ENCODE assay signal across 16 cellular contexts in the genomic region with DNA sequence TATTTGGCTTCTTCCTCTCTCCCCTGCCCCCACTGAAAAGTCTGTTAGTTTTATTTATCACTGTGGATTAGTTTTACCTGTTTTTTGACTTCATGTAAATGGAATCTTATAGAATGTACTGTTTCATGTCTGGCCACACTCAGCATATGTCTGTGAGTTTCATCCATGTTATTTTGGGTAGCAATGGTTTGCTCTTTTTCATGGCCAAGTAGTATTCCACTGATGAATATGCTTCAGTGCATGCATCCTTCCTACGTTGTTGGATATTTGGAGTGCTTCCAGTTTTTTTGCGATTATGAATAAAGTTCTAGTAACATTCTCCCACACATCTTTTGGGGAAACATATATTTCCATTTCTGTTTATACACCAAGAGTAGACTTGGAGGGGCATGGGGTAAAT. TPM values are rescaled to one million over a fixed set of nuclear protein-coding genes. Genes with fewer than 3 reads are reported as not detected.
A peak's percentile ranks its signal among the peaks of the same experiment; 100 is the strongest.
DNase-seq lines count a peak whose midpoint lies in the region; ATAC-seq, FAIRE-seq and TF ChIP-seq lines count a peak whose summit lies in the region.
"Had no signal": no experiment of that assay in that cellular context is flagged by ENCODE, and none has a peak within 500 bp of the region (broad histone marks: within the 10 kb centered on the region; RNA-seq: fewer than 3 reads in every experiment).

No MANE protein-coding gene starts in this region.

- H3K4me3 Mint-ChIP-seq in Caco-2 (ENCODE audit: unreplicated experiment) (no peak overlapping the region), astrocyte (ENCODE audit: unreplicated experiment) (peak overlapping the region; percentile 64)
- no peak overlapping the region for H3K4me3 Mint-ChIP-seq in activated T-cell treated with anti-CD3 and anti-CD28 coated beads, Interleukin-2, amount 50 U/mL, for 24 hours
- H3K4me3 Mint-ChIP-seq: CD4-positive, alpha-beta T cell had no signal

- H3K4me2 ChIP-seq in astrocyte (ENCODE audit: low read length), result no peak overlapping the region

- in situ Hi-C loops in Panc1 (cut with HindIII; ENCODE audit: low pct_unique_long_range_greater_than_20kb, low sequenced_read_pairs), result no loop called here

- DNase-seq in Caco-2 (no peak), Panc1 (ENCODE audit: low read depth, low spot score) (no peak), astrocyte (ENCODE audit: low read depth) (no peak), DMS 273 treated with DMSO at 0.1 percent for 48 hours (lab: John Stamatoyannopoulos, UW) (no peak)
- no peak for DNase-seq in activated T-cell treated with anti-CD3 and anti-CD28 coated beads, Interleukin-2, amount 50 U/mL, for 24 hours
- DNase-seq: ACHN; CD4-positive, alpha-beta T cell; DND-41; EL; IMR-90; KBM-7 had no signal

- no peaks in the 10 kb centered on the region for H3K27me3 ChIP-seq in Caco-2 (replicated peaks; ENCODE audit: control insufficient read depth, insufficient read depth, low read length)
- no peaks in the 10 kb centered on the region for H3K27me3 ChIP-seq in Panc1 (ENCODE audit: control insufficient read depth, insufficient read depth, low read length)
- H3K27me3 ChIP-seq in astrocyte (ENCODE audit: insufficient read depth, low read length), result no peaks in the 10 kb centered on the region

- BruUV-seq in Caco-2 (replicated peaks; lab: Mats Ljungman, UMichigan) (no TSS peak), Panc1 (replicated peaks; lab: Mats Ljungman, UMichigan) (no TSS peak)

- no peak for FAIRE-seq in astrocyte (lab: Jason Lieb, UNC)
- FAIRE-seq: GM12878 had no signal

- H3K79me2 ChIP-seq in astrocyte (ENCODE audit: insufficient read depth, low read length), result peaks cover 79% of the 10 kb centered on the region

- H2AFZ ChIP-seq in astrocyte (ENCODE audit: low read depth, low read length), result no peak overlapping the region

- H3K36me3 Mint-ChIP-seq in Caco-2 (ENCODE audit: insufficient read depth, unreplicated experiment) (peaks cover 85% of the 10 kb centered on the region), astrocyte (ENCODE audit: low read depth, unreplicated experiment) (peaks cover 21% of the 10 kb centered on the region)
- H3K36me3 Mint-ChIP-seq in activated T-cell treated with anti-CD3 and anti-CD28 coated beads, Interleukin-2, amount 50 U/mL, for 24 hours (ENCODE audit: low read depth), result no peaks in the 10 kb centered on the region

- peaks cover 65% of the 10 kb centered on the region for H4K20me1 ChIP-seq in astrocyte (ENCODE audit: insufficient read depth, low read length)

- POLR2A ChIA-PET in Caco-2 (lab: Charles Lee), result no interaction called here
- POLR2A ChIA-PET in Panc1 (lab: Charles Lee), result interaction anchor here (0.7 kb wide), 1 partner anchor 104 kb away, joined by 4 read pairs; no protein-coding TSS in a partner anchor

- peaks cover 9% of the 10 kb centered on the region for H3K9me3 Mint-ChIP-seq in Caco-2 (ENCODE audit: unreplicated experiment)
- no peaks in the 10 kb centered on the region for H3K9me3 Mint-ChIP-seq in astrocyte (ENCODE audit: unreplicated experiment)
- H3K9me3 Mint-ChIP-seq in activated T-cell treated with anti-CD3 and anti-CD28 coated beads, Interleukin-2, amount 50 U/mL, for 24 hours, result no peaks in the 10 kb centered on the region
- H3K9me3 Mint-ChIP-seq: CD4-positive, alpha-beta T cell had no signal

- no peak overlapping the region for H3K9ac ChIP-seq in astrocyte (ENCODE audit: low read length)

- peaks cover 8% of the 10 kb centered on the region for H3K36me3 ChIP-seq in Caco-2 (ENCODE audit: control insufficient read depth, insufficient read depth, low read length)
- no peaks in the 10 kb centered on the region; the same call in 1 of the 2 replicates for H3K36me3 ChIP-seq in Panc1 (ENCODE audit: control insufficient read depth, insufficient read depth, low read length)
- H3K36me3 ChIP-seq in astrocyte (ENCODE audit: insufficient read depth, low read length), result peaks cover 2% of the 10 kb centered on the region

- CTCF ChIA-PET in Caco-2 (lab: Charles Lee) (interaction anchor here (1.1 kb wide), 1 partner anchor 14 kb away, joined by 3 read pairs; no protein-coding TSS in a partner anchor), Panc1 (lab: Charles Lee) (no interaction called here)

- H3K27me3 Mint-ChIP-seq in Caco-2 (ENCODE audit: insufficient read depth, unreplicated experiment) (no peaks in the 10 kb centered on the region), astrocyte (ENCODE audit: low read depth, unreplicated experiment) (no peaks in the 10 kb centered on the region)
- H3K27me3 Mint-ChIP-seq in activated T-cell treated with anti-CD3 and anti-CD28 coated beads, Interleukin-2, amount 50 U/mL, for 24 hours, result peaks cover 69% of the 10 kb centered on the region
- H3K27me3 Mint-ChIP-seq: CD4-positive, alpha-beta T cell had no signal

- intact Hi-C loops in Caco-2 (cut with micrococcal nuclease; ENCODE audit: unreplicated experiment), result loop anchor here (1.0 to 2.0 kb wide), 2 partner anchors 19 to 50 kb away; a partner anchor contains a TSS
- intact Hi-C loops in Panc1 (cut with micrococcal nuclease; ENCODE audit: unreplicated experiment), result no loop called here

- ATAC-seq in Panc1, result no peak
- ATAC-seq in HG03460 (IDR thresholded peaks at IDR 0.05; ENCODE audit: unreplicated experiment), result no peak
- ATAC-seq: GM12878 had no signal

- TF ChIP-seq CTCF in Caco-2 (IDR thresholded peaks at IDR 0.05; ENCODE audit: insufficient read depth in 1 of 2, low read depth in 1 of 2, low read length in 1 of 2, severe bottlenecking in 1 of 2, unreplicated experiment in 1 of 2) (no peak), Panc1 (IDR thresholded peaks at IDR 0.05) (no peak), astrocyte (IDR thresholded peaks at IDR 0.05; ENCODE audit: insufficient read depth, low read depth, low read length) (no peak)

- peak overlapping the region; percentile 78 for H3K27ac ChIP-seq in Panc1 (ENCODE audit: low read length)
- H3K27ac ChIP-seq in astrocyte (ENCODE audit: low read depth, low read length), result no peak overlapping the region
- H3K27ac ChIP-seq: C4-2B, HL-60 had no signal

- H3K4me1 ChIP-seq in Caco-2 (peaks cover 38% of the 10 kb centered on the region), Panc1 (ENCODE audit: control insufficient read depth, insufficient read depth, low read length) (peaks cover 58% of the 10 kb centered on the region), astrocyte (ENCODE audit: insufficient read depth, low read length) (peaks cover 14% of the 10 kb centered on the region)

- H3K9me3 ChIP-seq in Caco-2, result no peaks in the 10 kb centered on the region
- no peaks in the 10 kb centered on the region for H3K9me3 ChIP-seq in Panc1 (ENCODE audit: control insufficient read depth, insufficient read depth, low read depth, low read length)
- no peaks in the 10 kb centered on the region for H3K9me3 ChIP-seq in astrocyte (ENCODE audit: insufficient read depth, low read depth, low read length)
- H3K9me3 ChIP-seq: HAP-1 had no signal

- peaks cover 47% of the 10 kb centered on the region for H3K4me1 Mint-ChIP-seq in Caco-2 (ENCODE audit: low read depth, unreplicated experiment)
- H3K4me1 Mint-ChIP-seq in astrocyte (ENCODE audit: low read depth, unreplicated experiment), result peaks cover 33% of the 10 kb centered on the region
- no peaks in the 10 kb centered on the region for H3K4me1 Mint-ChIP-seq in activated T-cell treated with anti-CD3 and anti-CD28 coated beads, Interleukin-2, amount 50 U/mL, for 24 hours (ENCODE audit: low read depth)

- H3K27ac Mint-ChIP-seq in Caco-2 (ENCODE audit: unreplicated experiment) (peak overlapping the region; percentile 45), astrocyte (ENCODE audit: unreplicated experiment) (peak overlapping the region; percentile 3)
- H3K27ac Mint-ChIP-seq in activated T-cell treated with anti-CD3 and anti-CD28 coated beads, Interleukin-2, amount 50 U/mL, for 24 hours, result no peak overlapping the region
- H3K27ac Mint-ChIP-seq: CD4-positive, alpha-beta T cell had no signal

- no peak overlapping the region for H3K4me3 ChIP-seq in Caco-2 (ENCODE audit: low read depth, low read length)
- H3K4me3 ChIP-seq in Panc1 (ENCODE audit: low read depth in 2 of 2, low read length in 2 of 2), result no peak overlapping the region
- H3K4me3 ChIP-seq in astrocyte (ENCODE audit: insufficient read depth, low read depth, low read length), result no peak overlapping the region
- H3K4me3 ChIP-seq: GM12878, HAP-1 had no signal

RNA-seq across cellular contexts. Expression of a gene that starts 19.1 kb away (rescaled TPM):
- total RNA-seq in Caco-2 (2022) (45.4 and 50.9 TPM in 2 replicates), Panc1 (2021; ENCODE audit: unreplicated experiment) (45.2 TPM), astrocyte (52.1 and 52.4 TPM in 2 replicates)
- polyA plus RNA-seq in Panc1 (2012; ENCODE audit: insufficient read length), result 78.7 TPM
